Comparison of ENCODE assay signal across 11 cellular contexts in genomic region chr6:17093692-17094091, GRCh38. TPM values are rescaled to one million over a fixed set of nuclear protein-coding genes. Genes with fewer than 3 reads are reported as not detected.
DNase-seq lines count a peak whose midpoint lies in the region; ATAC-seq and TF ChIP-seq lines count a peak whose summit lies in the region.
"Had no signal": no experiment of that assay in that cellular context is flagged by ENCODE, and none has a peak within 500 bp of the region (broad histone marks: within the 10 kb centered on the region; RNA-seq: fewer than 3 reads in every experiment).

No MANE protein-coding gene starts in this region.

- no peak for TF ChIP-seq POLR2A in sigmoid colon (IDR thresholded peaks at IDR 0.05)

- no peak overlapping the region for H3K4me2 ChIP-seq in PC-3 (ENCODE audit: low read length)
- H3K4me2 ChIP-seq in fibroblast of lung (ENCODE audit: extremely low read depth, insufficient read depth, low read length), result no peak overlapping the region

- CTCF ChIA-PET in PC-3 (lab: Charles Lee), result interaction anchor here (0.6 kb wide), 1 partner anchor 291 kb away, joined by 3 read pairs; no protein-coding TSS in a partner anchor

- POLR2A ChIA-PET in PC-3 (lab: Charles Lee; ENCODE audit: unreplicated experiment), result no interaction called here

- DNase-seq in AG09309 (ENCODE audit: low read depth) (no peak), GM13977 (ENCODE audit: low spot score) (no peak), PC-3 (peak; percentile 62), fibroblast of lung (ENCODE audit: low read depth in 2 of 2) (no peak), sigmoid colon (no peak), NCI-H226 (no peak)
- DNase-seq in NK-92 treated with Interleukin-12 subunit alpha and Interleukin-12 subunit beta, amount 100 ng/mL, for 24 hours (lab: John Stamatoyannopoulos, UW), result no peak
- DNase-seq: activated CD4-positive, alpha-beta T cell treated with anti-CD3 and anti-CD28 coated beads, Interleukin-2, amount 10 ng/mL, durations not matched to agents 7 days and 5 days; activated naive CD8-positive, alpha-beta T cell treated with anti-CD3 and anti-CD28 coated beads, Interleukin-2, amount 50 U/mL, for 24 hours; small intestine had no signal

- no peaks in the 10 kb centered on the region for H3K9me2 ChIP-seq in PC-3 (replicated peaks; ENCODE audit: low read length)

- H2AFZ ChIP-seq in PC-3 (ENCODE audit: low read length) (no peak overlapping the region), fibroblast of lung (ENCODE audit: low read length) (no peak overlapping the region)

- in situ Hi-C loops in GM13977 (cut with MboI; ENCODE audit: low pct_unique_long_range_greater_than_20kb, low sequenced_read_pairs, unreplicated experiment), result loop anchor here (25.0 kb wide), 1 partner anchor 756 kb away; no protein-coding TSS in a partner anchor

- H3K36me3 ChIP-seq in PC-3 (ENCODE audit: low read depth, low read length) (no peaks in the 10 kb centered on the region), fibroblast of lung (ENCODE audit: control insufficient read depth, insufficient read depth, low read length) (no peaks in the 10 kb centered on the region), sigmoid colon (no peaks in the 10 kb centered on the region)

- peak; percentile 53; the same call in 1 of the 2 replicates for ATAC-seq in PC-3
- no peak for ATAC-seq in HG02938 (IDR thresholded peaks at IDR 0.05; ENCODE audit: unreplicated experiment)
- ATAC-seq: activated naive CD8-positive, alpha-beta T cell treated with anti-CD3 and anti-CD28 coated beads, Interleukin-2, amount 50 U/mL, for 24 hours had no signal

- H3F3A ChIP-seq in PC-3 (ENCODE audit: low read length, unreplicated experiment), result no peaks in the 10 kb centered on the region

- no peaks in the 10 kb centered on the region for H3K9me3 ChIP-seq in PC-3 (ENCODE audit: low read length)
- H3K9me3 ChIP-seq in fibroblast of lung (ENCODE audit: control insufficient read depth, insufficient read depth, low read depth, low read length), result no peaks in the 10 kb centered on the region
- H3K9me3 ChIP-seq in sigmoid colon, result no peaks in the 10 kb centered on the region

- peak; percentile 34 for TF ChIP-seq CTCF in AG09309 (IDR thresholded peaks at IDR 0.05; ENCODE audit: control insufficient read depth, insufficient read depth, low read depth, low read length, missing control alignments)
- TF ChIP-seq CTCF in GM13977 (IDR thresholded peaks at IDR 0.05; ENCODE audit: extremely low read depth, insufficient read depth, missing control alignments), result peak; percentile 11
- peak; percentile 74 for TF ChIP-seq CTCF in PC-3 (conservative IDR thresholded peaks at IDR 0.05; ENCODE audit: low read depth, low read length)
- TF ChIP-seq CTCF in fibroblast of lung (conservative IDR thresholded peaks at IDR 0.05 in 1 of 2, IDR thresholded peaks at IDR 0.05 in 1 of 2; ENCODE audit: low read depth in 1 of 2, low read length in 2 of 2), result peak; percentile 26 to 30
- TF ChIP-seq CTCF in sigmoid colon (IDR thresholded peaks at IDR 0.05), result no peak

- H3K4me1 ChIP-seq in PC-3 (ENCODE audit: insufficient read depth, low read length) (peaks cover 7% of the 10 kb centered on the region), fibroblast of lung (ENCODE audit: control insufficient read depth, extremely low read depth, insufficient read depth, low read length) (no peaks in the 10 kb centered on the region), sigmoid colon (no peaks in the 10 kb centered on the region)

- H3K4me3 ChIP-seq in AG09309 (ENCODE audit: control insufficient read depth, low read depth, low read length) (no peak overlapping the region), PC-3 (ENCODE audit: low read length) (no peak overlapping the region), fibroblast of lung (replicated peaks in 1 of 4; ENCODE audit: control extremely low read depth in 1 of 4, insufficient read depth in 1 of 4, low read depth in 3 of 4, low read length in 4 of 4) (no peak overlapping the region), sigmoid colon (no peak overlapping the region)

- H4K20me1 ChIP-seq in PC-3 (ENCODE audit: low read length), result no peaks in the 10 kb centered on the region
- no peaks in the 10 kb centered on the region for H4K20me1 ChIP-seq in fibroblast of lung (ENCODE audit: control insufficient read depth, extremely low read depth, insufficient read depth, low read length)

- BruUV-seq in PC-3 (replicated peaks; lab: Mats Ljungman, UMichigan), result no TSS peak

- no peak overlapping the region for H3K27ac ChIP-seq in PC-3 (ENCODE audit: low read length)
- H3K27ac ChIP-seq in fibroblast of lung (ENCODE audit: insufficient read depth, low read length), result no peak overlapping the region
- H3K27ac ChIP-seq in sigmoid colon, result no peak overlapping the region

- H3K27me3 ChIP-seq in PC-3 (ENCODE audit: low read length) (no peaks in the 10 kb centered on the region), fibroblast of lung (ENCODE audit: control insufficient read depth, insufficient read depth, low read length) (no peaks in the 10 kb centered on the region), sigmoid colon (no peaks in the 10 kb centered on the region)

- intact Hi-C loops in PC-3 (cut with micrococcal nuclease) (loop anchor here (5.0 kb wide), 1 partner anchor 761 kb away; no protein-coding TSS in a partner anchor), sigmoid colon (cut with DNase I) (no loop called here)

- TF ChIP-seq EP300 in sigmoid colon (IDR thresholded peaks at IDR 0.05), result no peak

- H3K79me2 ChIP-seq in PC-3 (ENCODE audit: low read length) (no peaks in the 10 kb centered on the region), fibroblast of lung (ENCODE audit: control insufficient read depth, insufficient read depth, low read length) (no peaks in the 10 kb centered on the region)

- H3K9ac ChIP-seq in PC-3 (ENCODE audit: low read length) (no peak overlapping the region), fibroblast of lung (ENCODE audit: insufficient read depth, low read length) (no peak overlapping the region)

- 52 to 66% methylated on average over 5 to 6 of the region's 6 CpGs for WGBS in sigmoid colon, 2 donors

RNA-seq across cellular contexts. Expression of gene STMND1, which starts 8.2 kb away (rescaled TPM):
- total RNA-seq in PC-3 (2014; rRNA removed), result not detected in 2 replicates
- total RNA-seq in fibroblast of lung, result not detected in 2 replicates
- 0.06 TPM in 1 of 2 replicates, not detected in the other for polyA plus RNA-seq in fibroblast of lung
- polyA plus RNA-seq in fibroblast of lung (2012), result not detected in 2 replicates
- polyA minus RNA-seq in fibroblast of lung (ENCODE audit: low replicate concordance), result not detected in 2 replicates
- under 1 TPM in 2 of 4 donors, not detected in 2; 0.27 to 0.36 TPM for total RNA-seq in sigmoid colon
- polyA plus RNA-seq in sigmoid colon, result 1 to 10 TPM in 1 of 3 donors, under 1 TPM in 1, not detected in 1; 0.83 to 2.1 TPM
- total RNA-seq: activated CD4-positive, alpha-beta T cell treated with anti-CD3 and anti-CD28 coated beads, Interleukin-2, amount 10 ng/mL, durations not matched to agents 7 days and 5 days had no signal

Comparison
In these comparisons a context has a peak if more than half of its experiments do, and no peak if none do; other contexts are left out.
1. CTCF ChIP-seq: peak in AG09309 (single experiment), GM13977 (single experiment), PC-3 (single experiment) and fibroblast of lung (2 of 2); none in sigmoid colon (0 of 4).